8 cellular contexts compared by ENCODE assay signal in the genomic region with DNA sequence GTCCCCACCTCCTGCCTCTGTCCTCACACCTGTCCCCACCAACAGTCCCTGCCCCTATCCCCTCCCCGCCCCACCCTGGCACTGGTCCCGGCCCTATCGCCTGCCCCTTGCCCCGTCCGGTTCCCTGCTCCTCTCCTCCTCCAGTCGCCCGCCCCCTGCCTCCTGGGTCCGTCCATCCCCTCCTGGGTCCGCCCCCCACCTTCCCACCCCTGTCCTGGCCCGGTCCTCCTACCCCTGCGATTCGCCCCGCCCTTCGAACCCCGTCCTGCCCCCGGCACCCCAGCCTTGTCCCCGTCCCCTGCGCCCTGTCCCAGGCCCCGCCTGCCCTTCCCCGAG. TPM values are rescaled to one million over a fixed set of nuclear protein-coding genes. Genes with fewer than 3 reads are reported as not detected.
DNase-seq lines count a peak whose midpoint lies in the region; ATAC-seq and TF ChIP-seq lines count a peak whose summit lies in the region.

No MANE protein-coding gene starts in this region.

- no peaks in the 10 kb centered on the region for H3K27me3 ChIP-seq in CD8-positive, alpha-beta memory T cell (ENCODE audit: insufficient read depth, low read length, poor library complexity, severe bottlenecking)
- H3K27me3 ChIP-seq in OCI-LY3 (ENCODE audit: low read depth, low read length) (no peaks in the 10 kb centered on the region), neuronal stem cell (ENCODE audit: control insufficient read depth in 3 of 3, insufficient read depth in 3 of 3, low read depth in 1 of 3, low read length in 3 of 3) (no peaks in the 10 kb centered on the region)

- H2AK5ac ChIP-seq in neuronal stem cell (ENCODE audit: low read depth, low read length) = peak overlapping the region; percentile 97

- H3K23ac ChIP-seq in neuronal stem cell (ENCODE audit: low read depth, low read length, poor library complexity) = peak overlapping the region; percentile 99

- CTCF ChIA-PET in CD8-positive, alpha-beta memory T cell (lab: Charles Lee) = interaction anchor here (0.6 to 1.0 kb wide), 2 partner anchors 20 to 230 kb away, joined by 3 to 4 read pairs; partner anchors contain the start of gene TRAF2

- peak overlapping the region; percentile 99 for H3K14ac ChIP-seq in neuronal stem cell (ENCODE audit: low read length)

- peaks cover 27% of the 10 kb centered on the region for H3K79me2 ChIP-seq in OCI-LY3 (ENCODE audit: low read length)

- peaks cover 7% of the 10 kb centered on the region for H3K4me1 ChIP-seq in CD8-positive, alpha-beta memory T cell (ENCODE audit: insufficient read depth, low read length)
- H3K4me1 ChIP-seq in OCI-LY3 (ENCODE audit: low read length) (peaks cover 8% of the 10 kb centered on the region; the same call in 1 of the 2 replicates), neuronal stem cell (ENCODE audit: control insufficient read depth in 2 of 2, insufficient read depth in 1 of 2, low read depth in 1 of 2, low read length in 2 of 2) (peaks cover 7 to 8% of the 10 kb centered on the region in 2 donors)

- no peaks in the 10 kb centered on the region for H3K9me3 ChIP-seq in CD8-positive, alpha-beta memory T cell (ENCODE audit: low read length)
- H3K9me3 ChIP-seq in OCI-LY3 (ENCODE audit: insufficient read depth, low read length) = peaks cover 5% of the 10 kb centered on the region; the same call in 1 of the 2 replicates
- peaks cover 14 to 26% of the 10 kb centered on the region in 2 donors for H3K9me3 ChIP-seq in neuronal stem cell (replicated peaks in 1 of 2; ENCODE audit: control insufficient read depth in 2 of 2, insufficient read depth in 1 of 2, low read depth in 1 of 2, low read length in 2 of 2)

- H3K9ac ChIP-seq in OCI-LY3 (ENCODE audit: low read length) = peak overlapping the region; percentile 93
- peak overlapping the region; percentile 99 for H3K9ac ChIP-seq in neuronal stem cell (ENCODE audit: low read depth, low read length, poor library complexity)

- peak overlapping the region; percentile 69 for H3K27ac ChIP-seq in CD8-positive, alpha-beta memory T cell (ENCODE audit: low read depth, low read length)
- peak overlapping the region; percentile 54; the same call in 1 of the 2 replicates for H3K27ac ChIP-seq in OCI-LY3 (ENCODE audit: low read length)
- no peak overlapping the region for H3K27ac ChIP-seq in neuronal stem cell (replicated peaks; ENCODE audit: low read length)

- H3K4me3 ChIP-seq in CD8-positive, alpha-beta memory T cell (ENCODE audit: low read length) = peak overlapping the region; percentile 66
- peak overlapping the region; percentile 97 for H3K4me3 ChIP-seq in OCI-LY3 (ENCODE audit: low read length)
- H3K4me3 ChIP-seq in neuronal stem cell (ENCODE audit: low read length in 2 of 2) = peak overlapping the region; percentile 92 to 99

- no peaks in the 10 kb centered on the region for H3K9me3 Mint-ChIP-seq in CD8-positive, alpha-beta memory T cell

- peak overlapping the region; percentile 98 for H3K18ac ChIP-seq in neuronal stem cell (ENCODE audit: low read length)

- no peak overlapping the region for H4K8ac ChIP-seq in neuronal stem cell (ENCODE audit: low read depth, low read length)

- H2BK12ac ChIP-seq in neuronal stem cell (ENCODE audit: low read length) = peak overlapping the region; percentile 90

- no CpG with 5 or more reads among the region's 20 CpGs for WGBS in neuronal stem cell (ENCODE audit: extremely low coverage in 2 of 2, insufficient read length in 2 of 2, insufficient replicate concordance in 1 of 2), 2 donors

- peak overlapping the region in 7 of 8 donors; percentile 63 to 90 (median 81) for H3K27ac Mint-ChIP-seq in CD8-positive, alpha-beta memory T cell

- peak overlapping the region; percentile 81 to 95 (median 84) for H3K4me3 Mint-ChIP-seq in CD8-positive, alpha-beta memory T cell

- no peak overlapping the region for H2BK15ac ChIP-seq in neuronal stem cell (ENCODE audit: low read length)

- no peak overlapping the region for H3K4ac ChIP-seq in neuronal stem cell (ENCODE audit: low read length)

- no peak overlapping the region for H2BK120ac ChIP-seq in neuronal stem cell (ENCODE audit: low read depth, low read length)

- peaks cover 4% of the 10 kb centered on the region; the same call in 1 of the 2 replicates for H4K20me1 ChIP-seq in OCI-LY3 (ENCODE audit: insufficient read depth, low read length)

- no peak for TF ChIP-seq CTCF in OCI-LY3 (IDR thresholded peaks at IDR 0.05; ENCODE audit: low read depth, low read length)

- H3K4me2 ChIP-seq in OCI-LY3 (ENCODE audit: low read length) = peak overlapping the region; percentile 82
- H3K4me2 ChIP-seq in neuronal stem cell (ENCODE audit: insufficient read depth, low read length, poor library complexity, severe bottlenecking) = peak overlapping the region; percentile 89

- H4K91ac ChIP-seq in neuronal stem cell (ENCODE audit: low read depth, low read length, poor library complexity) = peak overlapping the region; percentile 72

- peaks cover 12 to 23% (median 17%) of the 10 kb centered on the region in 3 donors for H3K4me1 Mint-ChIP-seq in CD8-positive, alpha-beta memory T cell

- H3K36me3 Mint-ChIP-seq in CD8-positive, alpha-beta memory T cell = peaks cover 0 to 36% (median 3%) of the 10 kb centered on the region in 3 donors

- ATAC-seq in esophagus mucosa (peak; percentile 30), GM18517 (IDR thresholded peaks at IDR 0.05; ENCODE audit: unreplicated experiment) (no peak), GM19395 (IDR thresholded peaks at IDR 0.05; ENCODE audit: unreplicated experiment) (no peak)

- H2AFZ ChIP-seq in OCI-LY3 (ENCODE audit: low read depth, low read length) (no peak overlapping the region; the same call in 1 of the 2 replicates), neuronal stem cell (ENCODE audit: low read length) (peak overlapping the region; percentile 89)

- POLR2A ChIA-PET in CD8-positive, alpha-beta memory T cell (lab: Charles Lee) = interaction anchor here (0.7 to 1.9 kb wide), 4 partner anchors 15 to 388 kb away, joined by 3 to 7 read pairs (median 4); partner anchors contain the start of genes AJM1 and TRAF2

- H3K27me3 Mint-ChIP-seq in CD8-positive, alpha-beta memory T cell = no peaks in the 10 kb centered on the region

- DNase-seq in CD8-positive, alpha-beta memory T cell = peak in 1 of 5 donors; percentile 19
- DNase-seq in neuronal stem cell (ENCODE audit: low spot score) (no peak), foreskin melanocyte (no peak), GDM1 (lab: John Stamatoyannopoulos, UW) (no peak)

- no peak overlapping the region for H2BK5ac ChIP-seq in neuronal stem cell (ENCODE audit: low read length)

- H3K79me1 ChIP-seq in neuronal stem cell (ENCODE audit: low read depth, low read length) = peaks cover 26% of the 10 kb centered on the region

- H3K36me3 ChIP-seq in CD8-positive, alpha-beta memory T cell (ENCODE audit: insufficient read depth, low read length) = peaks cover 19% of the 10 kb centered on the region
- H3K36me3 ChIP-seq in OCI-LY3 (replicated peaks; ENCODE audit: low read depth, low read length) = peaks cover 34% of the 10 kb centered on the region
- peaks cover 34 to 54% of the 10 kb centered on the region in 2 donors for H3K36me3 ChIP-seq in neuronal stem cell (replicated peaks in 1 of 2; ENCODE audit: control insufficient read depth in 2 of 2, insufficient read depth in 2 of 2, low read length in 2 of 2)

RNA-seq across cellular contexts. Expression of gene EDF1, which starts 0.4 kb away (rescaled TPM):
- 100 to 1,000 TPM; 354 to 356 TPM for total RNA-seq in CD8-positive, alpha-beta memory T cell
- polyA plus RNA-seq in CD8-positive, alpha-beta memory T cell = 476 TPM
- 296 TPM for total RNA-seq in esophagus mucosa
- polyA plus RNA-seq in neuronal stem cell (2013, experiment 1 of 2) = 289 TPM
- 288 TPM for polyA plus RNA-seq in neuronal stem cell (2013, experiment 2 of 2)

RNA-seq across cellular contexts. Expression of gene MAMDC4, which starts 13.6 kb away (rescaled TPM):
- 10 to 100 TPM; 12.2 to 12.9 TPM for total RNA-seq in CD8-positive, alpha-beta memory T cell
- not detected for polyA plus RNA-seq in CD8-positive, alpha-beta memory T cell
- total RNA-seq in esophagus mucosa = 1.3 TPM
- polyA plus RNA-seq in neuronal stem cell (2013, experiment 1 of 2) = 3.6 TPM
- polyA plus RNA-seq in neuronal stem cell (2013, experiment 2 of 2) = 3.2 TPM

RNA-seq across cellular contexts. Expression of gene PHPT1, which starts 16.5 kb away (rescaled TPM):
- 100 to 1,000 TPM; 108 to 110 TPM for total RNA-seq in CD8-positive, alpha-beta memory T cell
- 100.0 TPM for polyA plus RNA-seq in CD8-positive, alpha-beta memory T cell
- 74.4 TPM for total RNA-seq in esophagus mucosa
- polyA plus RNA-seq in neuronal stem cell (2013, experiment 1 of 2) = 230 TPM
- 218 TPM for polyA plus RNA-seq in neuronal stem cell (2013, experiment 2 of 2)

RNA-seq across cellular contexts. Expression of gene TRAF2, which starts 20.6 kb away (rescaled TPM):
- total RNA-seq in CD8-positive, alpha-beta memory T cell = 10 to 100 TPM; 53.2 to 60.5 TPM
- 23.1 TPM for polyA plus RNA-seq in CD8-positive, alpha-beta memory T cell
- total RNA-seq in esophagus mucosa = 11.1 TPM
- 11.3 TPM for polyA plus RNA-seq in neuronal stem cell (2013, experiment 1 of 2)
- 11.0 TPM for polyA plus RNA-seq in neuronal stem cell (2013, experiment 2 of 2)

RNA-seq across cellular contexts. Expression of gene AJM1, which starts 23.5 kb away (rescaled TPM):
- 1 to 10 TPM; 3.2 TPM for total RNA-seq in CD8-positive, alpha-beta memory T cell
- 0.39 TPM for polyA plus RNA-seq in CD8-positive, alpha-beta memory T cell
- total RNA-seq in esophagus mucosa = 1.1 TPM
- polyA plus RNA-seq in neuronal stem cell (2013, experiment 1 of 2) = 0.42 TPM
- polyA plus RNA-seq in neuronal stem cell (2013, experiment 2 of 2) = 0.44 TPM
